1 cellular context compared by ENCODE assay signal in the genomic region with DNA sequence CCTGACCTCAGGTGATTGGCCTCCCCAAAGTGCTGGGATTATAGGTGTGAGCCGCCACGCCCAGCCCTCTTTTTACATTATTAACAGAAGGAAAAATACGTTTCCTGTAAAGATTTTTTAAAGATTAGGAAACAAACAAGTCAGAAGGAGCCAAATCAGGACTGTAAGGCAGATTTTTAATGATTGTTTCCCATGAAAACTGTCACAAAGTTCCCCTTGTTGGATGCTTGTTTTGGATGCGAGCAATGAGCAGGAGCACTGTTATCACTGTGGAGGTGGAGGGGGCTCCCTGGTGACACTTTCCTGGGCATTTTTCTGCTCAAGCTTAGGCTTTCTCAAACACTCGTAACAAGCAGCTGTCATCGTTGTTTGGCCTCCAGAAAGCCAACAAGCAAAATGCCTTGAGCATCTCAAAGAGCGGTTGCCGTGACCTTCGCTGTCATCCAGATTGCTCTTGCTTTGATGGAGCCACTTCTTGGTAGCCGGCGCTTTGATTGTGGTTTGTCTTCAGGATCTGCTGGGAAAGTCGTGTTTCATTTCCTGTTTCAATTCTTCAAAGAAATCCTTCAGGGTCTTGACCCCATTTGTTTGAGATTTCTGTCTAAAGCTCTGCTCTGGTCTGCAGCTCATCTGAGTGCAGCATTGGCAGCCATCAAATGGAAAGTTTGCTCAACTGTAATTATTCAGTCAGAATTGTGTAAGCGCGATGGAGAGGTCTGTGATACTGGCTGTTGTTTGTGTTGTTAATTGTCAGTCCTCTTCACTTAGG.
TF ChIP-seq lines count a peak whose summit lies in the region.

No MANE protein-coding gene starts in this region.

TF ChIP-seq in HepG2, 621 proteins besides CTCF, POLR2A, EP300 and RAD21 (continued from another document and continues in another):
- TF ChIP-seq, protein P1, sequence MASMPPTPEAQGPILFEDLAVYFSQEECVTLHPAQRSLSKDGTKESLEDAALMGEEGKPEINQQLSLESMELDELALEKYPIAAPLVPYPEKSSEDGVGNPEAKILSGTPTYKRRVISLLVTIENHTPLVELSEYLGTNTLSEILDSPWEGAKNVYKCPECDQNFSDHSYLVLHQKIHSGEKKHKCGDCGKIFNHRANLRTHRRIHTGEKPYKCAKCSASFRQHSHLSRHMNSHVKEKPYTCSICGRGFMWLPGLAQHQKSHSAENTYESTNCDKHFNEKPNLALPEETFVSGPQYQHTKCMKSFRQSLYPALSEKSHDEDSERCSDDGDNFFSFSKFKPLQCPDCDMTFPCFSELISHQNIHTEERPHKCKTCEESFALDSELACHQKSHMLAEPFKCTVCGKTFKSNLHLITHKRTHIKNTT (CRISPR knock-in tag; IDR thresholded peaks at IDR 0.05): no peak
- TF ChIP-seq CBX1 (IDR thresholded peaks at IDR 0.05; ENCODE audit: low read depth) (no peak), XRCC5 (optimal IDR thresholded peaks at IDR 0.05; ENCODE audit: low read length) (no peak), SRSF9 (IDR thresholded peaks at IDR 0.05; ENCODE audit: borderline replicate concordance, insufficient read depth, low read depth, low read length, poor library complexity, severe bottlenecking) (no peak), MYPOP (CRISPR knock-in tag; IDR thresholded peaks at IDR 0.05) (peak; percentile 72; the same call in 1 of the 2 replicates), SNRNP70 (IDR thresholded peaks at IDR 0.05; ENCODE audit: low read depth, low read length) (no peak), ZC3H4 (CRISPR knock-in tag; IDR thresholded peaks at IDR 0.05; ENCODE audit: borderline replicate concordance) (no peak), ASH2L (IDR thresholded peaks at IDR 0.05; ENCODE audit: insufficient read length, low read depth, low read length) (peak; percentile 85), ZMYM2 (CRISPR knock-in tag; IDR thresholded peaks at IDR 0.05) (no peak), ZNF558 (CRISPR knock-in tag; IDR thresholded peaks at IDR 0.05; ENCODE audit: borderline replicate concordance) (no peak), PLRG1 (conservative IDR thresholded peaks at IDR 0.05) (no peak), HMGXB4 (CRISPR knock-in tag; IDR thresholded peaks at IDR 0.05; ENCODE audit: borderline replicate concordance in 1 of 2, low read depth in 1 of 2) (peak in 1 of 2 experiments; percentile 67; a peak in 1 of 4 replicates), ZNF451 (CRISPR knock-in tag; IDR thresholded peaks at IDR 0.05) (no peak), ZNF235 (CRISPR knock-in tag; IDR thresholded peaks at IDR 0.05; ENCODE audit: borderline replicate concordance) (no peak), ZNF329 (CRISPR knock-in tag; IDR thresholded peaks at IDR 0.05; ENCODE audit: low read depth) (no peak), CBX2 (IDR thresholded peaks at IDR 0.05; ENCODE audit: low read depth, low read length) (no peak), CBX2 (CRISPR knock-in tag; IDR thresholded peaks at IDR 0.05; ENCODE audit: low read depth) (no peak), CREB1 (IDR thresholded peaks at IDR 0.05) (no peak), CREB1 (CRISPR knock-in tag; IDR thresholded peaks at IDR 0.05) (no peak), FOSL2 (CRISPR knock-in tag; IDR thresholded peaks at IDR 0.05) (peak; percentile 86), ZNF720 (CRISPR knock-in tag; IDR thresholded peaks at IDR 0.05) (no peak), NFKB2 (CRISPR knock-in tag; IDR thresholded peaks at IDR 0.05; ENCODE audit: borderline replicate concordance) (no peak), AHR (CRISPR knock-in tag; IDR thresholded peaks at IDR 0.05) (no peak), IKZF1 (IDR thresholded peaks at IDR 0.05) (no peak), RBM39 (IDR thresholded peaks at IDR 0.05; ENCODE audit: low read depth, low read length, poor library complexity, severe bottlenecking) (no peak), SAFB2 (CRISPR knock-in tag; IDR thresholded peaks at IDR 0.05; ENCODE audit: borderline replicate concordance, low read depth) (no peak), ZNF816 (CRISPR knock-in tag; IDR thresholded peaks at IDR 0.05; ENCODE audit: borderline replicate concordance) (no peak), ZFYVE20 (CRISPR knock-in tag; IDR thresholded peaks at IDR 0.05; ENCODE audit: borderline replicate concordance, low read depth) (no peak), ZMYM3 (CRISPR knock-in tag; IDR thresholded peaks at IDR 0.05) (no peak), BCL3 (CRISPR knock-in tag; IDR thresholded peaks at IDR 0.05) (no peak), ZNF30 (CRISPR knock-in tag; IDR thresholded peaks at IDR 0.05) (no peak), MLLT10 (CRISPR knock-in tag; IDR thresholded peaks at IDR 0.05) (no peak), ATF6 (CRISPR knock-in tag; conservative IDR thresholded peaks at IDR 0.05) (no peak), ZBTB2 (CRISPR knock-in tag; IDR thresholded peaks at IDR 0.05; ENCODE audit: low read depth) (no peak), YEATS2 (CRISPR knock-in tag; IDR thresholded peaks at IDR 0.05; ENCODE audit: borderline replicate concordance) (no peak), ZNF275 (CRISPR knock-in tag; IDR thresholded peaks at IDR 0.05; ENCODE audit: borderline replicate concordance) (no peak)
- TF ChIP-seq, protein P2, sequence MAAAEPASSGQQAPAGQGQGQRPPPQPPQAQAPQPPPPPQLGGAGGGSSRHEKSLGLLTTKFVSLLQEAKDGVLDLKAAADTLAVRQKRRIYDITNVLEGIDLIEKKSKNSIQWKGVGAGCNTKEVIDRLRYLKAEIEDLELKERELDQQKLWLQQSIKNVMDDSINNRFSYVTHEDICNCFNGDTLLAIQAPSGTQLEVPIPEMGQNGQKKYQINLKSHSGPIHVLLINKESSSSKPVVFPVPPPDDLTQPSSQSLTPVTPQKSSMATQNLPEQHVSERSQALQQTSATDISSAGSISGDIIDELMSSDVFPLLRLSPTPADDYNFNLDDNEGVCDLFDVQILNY (CRISPR knock-in tag; conservative IDR thresholded peaks at IDR 0.05): no peak
- TF ChIP-seq, protein P3, sequence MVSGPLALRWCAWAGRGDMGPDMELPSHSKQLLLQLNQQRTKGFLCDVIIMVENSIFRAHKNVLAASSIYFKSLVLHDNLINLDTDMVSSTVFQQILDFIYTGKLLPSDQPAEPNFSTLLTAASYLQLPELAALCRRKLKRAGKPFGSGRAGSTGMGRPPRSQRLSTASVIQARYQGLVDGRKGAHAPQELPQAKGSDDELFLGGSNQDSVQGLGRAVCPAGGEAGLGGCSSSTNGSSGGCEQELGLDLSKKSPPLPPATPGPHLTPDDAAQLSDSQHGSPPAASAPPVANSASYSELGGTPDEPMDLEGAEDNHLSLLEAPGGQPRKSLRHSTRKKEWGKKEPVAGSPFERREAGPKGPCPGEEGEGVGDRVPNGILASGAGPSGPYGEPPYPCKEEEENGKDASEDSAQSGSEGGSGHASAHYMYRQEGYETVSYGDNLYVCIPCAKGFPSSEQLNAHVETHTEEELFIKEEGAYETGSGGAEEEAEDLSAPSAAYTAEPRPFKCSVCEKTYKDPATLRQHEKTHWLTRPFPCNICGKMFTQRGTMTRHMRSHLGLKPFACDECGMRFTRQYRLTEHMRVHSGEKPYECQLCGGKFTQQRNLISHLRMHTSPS (CRISPR knock-in tag; IDR thresholded peaks at IDR 0.05; ENCODE audit: low read depth): no peak
- TF ChIP-seq, protein P4, sequence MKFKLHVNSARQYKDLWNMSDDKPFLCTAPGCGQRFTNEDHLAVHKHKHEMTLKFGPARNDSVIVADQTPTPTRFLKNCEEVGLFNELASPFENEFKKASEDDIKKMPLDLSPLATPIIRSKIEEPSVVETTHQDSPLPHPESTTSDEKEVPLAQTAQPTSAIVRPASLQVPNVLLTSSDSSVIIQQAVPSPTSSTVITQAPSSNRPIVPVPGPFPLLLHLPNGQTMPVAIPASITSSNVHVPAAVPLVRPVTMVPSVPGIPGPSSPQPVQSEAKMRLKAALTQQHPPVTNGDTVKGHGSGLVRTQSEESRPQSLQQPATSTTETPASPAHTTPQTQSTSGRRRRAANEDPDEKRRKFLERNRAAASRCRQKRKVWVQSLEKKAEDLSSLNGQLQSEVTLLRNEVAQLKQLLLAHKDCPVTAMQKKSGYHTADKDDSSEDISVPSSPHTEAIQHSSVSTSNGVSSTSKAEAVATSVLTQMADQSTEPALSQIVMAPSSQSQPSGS (CRISPR knock-in tag; IDR thresholded peaks at IDR 0.05): peak; percentile 61; the same call in 1 of the 2 replicates
